Comparison of ENCODE assay signal across 9 cellular contexts in genomic region chr7:111855161-111855841, GRCh38.
DNase-seq lines count a peak whose midpoint lies in the region; ATAC-seq lines count a peak whose summit lies in the region.
"Had no signal": no experiment of that assay in that cellular context is flagged by ENCODE, and none has a peak within 500 bp of the region (broad histone marks: within the 10 kb centered on the region; RNA-seq: fewer than 3 reads in every experiment).

No MANE protein-coding gene starts in this region.

- intact Hi-C loops in left cardiac atrium (cut with DNase I) = loop anchor here (5.0 kb wide), 1 partner anchor 93 kb away; no protein-coding TSS in a partner anchor

- H3K4me3 Mint-ChIP-seq in stimulated activated memory B cell treated with anti-CD40 and anti-IgM and Interleukin-4, amounts not matched to agents 10 μg/mL and 1 μg/mL and 100 μg/mL, for 72 hours = no peak overlapping the region
- H3K4me3 Mint-ChIP-seq: activated naive CD4-positive, alpha-beta T cell treated with anti-CD3 and anti-CD28 coated beads, Interleukin-2, amount 50 U/mL, for 24 hours had no signal

- H3K27me3 Mint-ChIP-seq in stimulated activated memory B cell treated with anti-CD40 and anti-IgM and Interleukin-4, amounts not matched to agents 10 μg/mL and 1 μg/mL and 100 μg/mL, for 72 hours = peaks cover 3% of the 10 kb centered on the region

- ATAC-seq in GM21447 (IDR thresholded peaks at IDR 0.05; ENCODE audit: unreplicated experiment) (peak; percentile 67), left cardiac atrium (peak; percentile 76 to 79)
- peak; percentile 60 for ATAC-seq in stimulated activated memory B cell treated with anti-CD40 and anti-IgM and Interleukin-4, amounts not matched to agents 10 μg/mL and 1 μg/mL and 100 μg/mL, for 72 hours

- H3K27ac Mint-ChIP-seq in stimulated activated memory B cell treated with anti-CD40 and anti-IgM and Interleukin-4, amounts not matched to agents 10 μg/mL and 1 μg/mL and 100 μg/mL, for 72 hours = no peak overlapping the region
- H3K27ac Mint-ChIP-seq: activated naive CD4-positive, alpha-beta T cell treated with anti-CD3 and anti-CD28 coated beads, Interleukin-2, amount 50 U/mL, for 24 hours had no signal

- DNase-seq in DMS79 treated with DMSO at 0.1 percent for 48 hours (lab: John Stamatoyannopoulos, UW) = peak; percentile 22
- no peak for DNase-seq in DMS79 (lab: John Stamatoyannopoulos, UW)
- peak; percentile 70 for DNase-seq in Jurkat, Clone E6-1 (ENCODE audit: low read depth, low spot score)
- DNase-seq in SW480 (ENCODE audit: low spot score) = peak; percentile 54
- no peak for DNase-seq in left cardiac atrium
- DNase-seq in activated naive CD4-positive, alpha-beta T cell treated with Interleukin-2 at 50 U/mL for 16 hours = no peak

- no peaks in the 10 kb centered on the region for H3K4me1 Mint-ChIP-seq in stimulated activated memory B cell treated with anti-CD40 and anti-IgM and Interleukin-4, amounts not matched to agents 10 μg/mL and 1 μg/mL and 100 μg/mL, for 72 hours
- H3K4me1 Mint-ChIP-seq: activated naive CD4-positive, alpha-beta T cell treated with anti-CD3 and anti-CD28 coated beads, Interleukin-2, amount 50 U/mL, for 24 hours had no signal

- no peak overlapping the region for H3K4me3 ChIP-seq in Jurkat, Clone E6-1 (ENCODE audit: low read length)

- no peaks in the 10 kb centered on the region for H3K36me3 Mint-ChIP-seq in stimulated activated memory B cell treated with anti-CD40 and anti-IgM and Interleukin-4, amounts not matched to agents 10 μg/mL and 1 μg/mL and 100 μg/mL, for 72 hours
- H3K36me3 Mint-ChIP-seq: activated naive CD4-positive, alpha-beta T cell treated with anti-CD3 and anti-CD28 coated beads, Interleukin-2, amount 50 U/mL, for 24 hours had no signal

- H3K9me3 Mint-ChIP-seq in stimulated activated memory B cell treated with anti-CD40 and anti-IgM and Interleukin-4, amounts not matched to agents 10 μg/mL and 1 μg/mL and 100 μg/mL, for 72 hours = peaks cover 5% of the 10 kb centered on the region

Comparison
In these comparisons a context has a peak if more than half of its experiments do, and no peak if none do; other contexts are left out.
1. DNase-seq: peak in DMS79 treated with DMSO at 0.1 percent for 48 hours (single experiment), Jurkat, Clone E6-1 (single experiment) and SW480 (single experiment); none in DMS79 (single experiment), left cardiac atrium (single experiment) and activated naive CD4-positive, alpha-beta T cell treated with Interleukin-2 at 50 U/mL for 16 hours (single experiment).
2. Peak in every context shown above with its lines, with median percentiles within 50 percentile points of each other: ATAC-seq.